In genomic region chr14:24052656-24053547, GRCh38 we compare ENCODE assay signal across 1 cellular context.
TF ChIP-seq lines count a peak whose summit lies in the region.

No MANE protein-coding gene starts in this region.

TF ChIP-seq in HepG2, 621 proteins besides CTCF, POLR2A, EP300 and RAD21 (continued from another document):
- TF ChIP-seq ZBED4 (CRISPR knock-in tag; IDR thresholded peaks at IDR 0.05; ENCODE audit: borderline replicate concordance): no peak
- peak; percentile 37; the same call in 1 of the 2 replicates for TF ChIP-seq ZNF292 (CRISPR knock-in tag; IDR thresholded peaks at IDR 0.05; ENCODE audit: borderline replicate concordance, low read depth)
- TF ChIP-seq ZNF446 (CRISPR knock-in tag; IDR thresholded peaks at IDR 0.05): no peak
- TF ChIP-seq FOXO4 (CRISPR knock-in tag; conservative IDR thresholded peaks at IDR 0.05): peak; percentile 95
- TF ChIP-seq ZNF136 (CRISPR knock-in tag; IDR thresholded peaks at IDR 0.05; ENCODE audit: low read depth): no peak; the same call in 1 of the 2 replicates
- TF ChIP-seq BRF2 (CRISPR knock-in tag; IDR thresholded peaks at IDR 0.05): no peak
- TF ChIP-seq GMEB2 (CRISPR knock-in tag; IDR thresholded peaks at IDR 0.05; ENCODE audit: low read depth): no peak
- TF ChIP-seq RBM39 (IDR thresholded peaks at IDR 0.05; ENCODE audit: low read depth, low read length, poor library complexity, severe bottlenecking): no peak
- no peak for TF ChIP-seq POLR2AphosphoS2 (IDR thresholded peaks at IDR 0.05; ENCODE audit: low read depth, low read length)
- TF ChIP-seq TBP (CRISPR knock-in tag; IDR thresholded peaks at IDR 0.05): no peak
- no peak; the same call in 1 of the 2 replicates for TF ChIP-seq ZBTB10 (CRISPR knock-in tag; IDR thresholded peaks at IDR 0.05; ENCODE audit: borderline replicate concordance)
- TF ChIP-seq PTBP1 (IDR thresholded peaks at IDR 0.05; ENCODE audit: low read depth, low read length, poor library complexity, severe bottlenecking): no peak
- no peak for TF ChIP-seq ZNF713 (CRISPR knock-in tag; IDR thresholded peaks at IDR 0.05)
- no peak for TF ChIP-seq TFAP4 (IDR thresholded peaks at IDR 0.05; ENCODE audit: borderline replicate concordance, low read depth)
- TF ChIP-seq PBX3 (CRISPR knock-in tag; IDR thresholded peaks at IDR 0.05; ENCODE audit: borderline replicate concordance): no peak
- no peak for TF ChIP-seq ZNF124 (CRISPR knock-in tag; IDR thresholded peaks at IDR 0.05)
- no peak for TF ChIP-seq ZNF780A (CRISPR knock-in tag; IDR thresholded peaks at IDR 0.05)
- TF ChIP-seq SIN3A (IDR thresholded peaks at IDR 0.05; ENCODE audit: borderline replicate concordance, low read depth, low read length): no peak
- peak; percentile 43; the same call in 1 of the 2 replicates for TF ChIP-seq ZNF749 (CRISPR knock-in tag; IDR thresholded peaks at IDR 0.05; ENCODE audit: borderline replicate concordance)
- no peak; the same call in 1 of the 2 replicates for TF ChIP-seq ELF1 (CRISPR knock-in tag; IDR thresholded peaks at IDR 0.05)
- no peak for TF ChIP-seq SRF (IDR thresholded peaks at IDR 0.05; ENCODE audit: low read depth, low read length)
- no peak for TF ChIP-seq EEA1 (CRISPR knock-in tag; IDR thresholded peaks at IDR 0.05; ENCODE audit: borderline replicate concordance)
- TF ChIP-seq ZGPAT (CRISPR knock-in tag; IDR thresholded peaks at IDR 0.05): no peak
- no peak for TF ChIP-seq HNRNPH1 (optimal IDR thresholded peaks at IDR 0.05; ENCODE audit: low read depth, low read length)
- TF ChIP-seq TCF12 (IDR thresholded peaks at IDR 0.05): no peak
- no peak for TF ChIP-seq TCF12 (CRISPR knock-in tag; IDR thresholded peaks at IDR 0.05)
- TF ChIP-seq ISX (CRISPR knock-in tag; conservative IDR thresholded peaks at IDR 0.05): no peak
- no peak for TF ChIP-seq KDM1A (CRISPR knock-in tag; IDR thresholded peaks at IDR 0.05)
- no peak for TF ChIP-seq ARID2 (CRISPR knock-in tag; IDR thresholded peaks at IDR 0.05; ENCODE audit: borderline replicate concordance)
- peak; percentile 23; the same call in 1 of the 2 replicates for TF ChIP-seq ZBTB7A (CRISPR knock-in tag; IDR thresholded peaks at IDR 0.05)
- no peak for TF ChIP-seq ZNF558 (CRISPR knock-in tag; IDR thresholded peaks at IDR 0.05; ENCODE audit: borderline replicate concordance)
- TF ChIP-seq AGO2 (optimal IDR thresholded peaks at IDR 0.05; ENCODE audit: low read depth, low read length): no peak
- TF ChIP-seq RFXAP (CRISPR knock-in tag; IDR thresholded peaks at IDR 0.05; ENCODE audit: borderline replicate concordance): 0 out of 2 replicates have a peak, but pooled peaks have one; percentile 2
- no peak for TF ChIP-seq HBP1 (CRISPR knock-in tag; IDR thresholded peaks at IDR 0.05; ENCODE audit: low read depth)
